Comparison of ENCODE assay signal across 1 cellular context in genomic region chr14:20802341-20803084, GRCh38.
TF ChIP-seq lines count a peak whose summit lies in the region.

Gene RNASE1 (minus strand): TSS chr14:20802844. CDS start chr14:20802068, 776 bp downstream.

TF ChIP-seq in GM23338, 12 proteins besides CTCF, POLR2A, EP300 and RAD21:
- TF ChIP-seq ZNF462 (CRISPR knock-in tag; IDR thresholded peaks at IDR 0.05) (no peak), ZNF114 (CRISPR knock-in tag; IDR thresholded peaks at IDR 0.05) (no peak), NANOG (IDR thresholded peaks at IDR 0.05; ENCODE audit: borderline replicate concordance) (no peak), EZH2phosphoT487 (IDR thresholded peaks at IDR 0.05; ENCODE audit: unreplicated experiment) (no peak), CREB1 (CRISPR knock-in tag; IDR thresholded peaks at IDR 0.05; ENCODE audit: low read depth) (no peak), JUNB (IDR thresholded peaks at IDR 0.05; ENCODE audit: unreplicated experiment) (no peak), STAT1 (IDR thresholded peaks at IDR 0.05; ENCODE audit: unreplicated experiment) (no peak), EZH2 (IDR thresholded peaks at IDR 0.05; ENCODE audit: low read depth, unreplicated experiment) (no peak), POLR2AphosphoS5 (IDR thresholded peaks at IDR 0.05; ENCODE audit: low read depth) (no peak), ETS1 (IDR thresholded peaks at IDR 0.05) (no peak), ZNF331 (CRISPR knock-in tag; IDR thresholded peaks at IDR 0.05; ENCODE audit: low read depth) (no peak)
- TF ChIP-seq, protein P1, sequence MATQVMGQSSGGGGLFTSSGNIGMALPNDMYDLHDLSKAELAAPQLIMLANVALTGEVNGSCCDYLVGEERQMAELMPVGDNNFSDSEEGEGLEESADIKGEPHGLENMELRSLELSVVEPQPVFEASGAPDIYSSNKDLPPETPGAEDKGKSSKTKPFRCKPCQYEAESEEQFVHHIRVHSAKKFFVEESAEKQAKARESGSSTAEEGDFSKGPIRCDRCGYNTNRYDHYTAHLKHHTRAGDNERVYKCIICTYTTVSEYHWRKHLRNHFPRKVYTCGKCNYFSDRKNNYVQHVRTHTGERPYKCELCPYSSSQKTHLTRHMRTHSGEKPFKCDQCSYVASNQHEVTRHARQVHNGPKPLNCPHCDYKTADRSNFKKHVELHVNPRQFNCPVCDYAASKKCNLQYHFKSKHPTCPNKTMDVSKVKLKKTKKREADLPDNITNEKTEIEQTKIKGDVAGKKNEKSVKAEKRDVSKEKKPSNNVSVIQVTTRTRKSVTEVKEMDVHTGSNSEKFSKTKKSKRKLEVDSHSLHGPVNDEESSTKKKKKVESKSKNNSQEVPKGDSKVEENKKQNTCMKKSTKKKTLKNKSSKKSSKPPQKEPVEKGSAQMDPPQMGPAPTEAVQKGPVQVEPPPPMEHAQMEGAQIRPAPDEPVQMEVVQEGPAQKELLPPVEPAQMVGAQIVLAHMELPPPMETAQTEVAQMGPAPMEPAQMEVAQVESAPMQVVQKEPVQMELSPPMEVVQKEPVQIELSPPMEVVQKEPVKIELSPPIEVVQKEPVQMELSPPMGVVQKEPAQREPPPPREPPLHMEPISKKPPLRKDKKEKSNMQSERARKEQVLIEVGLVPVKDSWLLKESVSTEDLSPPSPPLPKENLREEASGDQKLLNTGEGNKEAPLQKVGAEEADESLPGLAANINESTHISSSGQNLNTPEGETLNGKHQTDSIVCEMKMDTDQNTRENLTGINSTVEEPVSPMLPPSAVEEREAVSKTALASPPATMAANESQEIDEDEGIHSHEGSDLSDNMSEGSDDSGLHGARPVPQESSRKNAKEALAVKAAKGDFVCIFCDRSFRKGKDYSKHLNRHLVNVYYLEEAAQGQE (IDR thresholded peaks at IDR 0.05; ENCODE audit: unreplicated experiment), result no peak
